In genomic region chr13:37139356-37139755, GRCh38 we compare ENCODE assay signal across 29 cellular contexts. TPM values are rescaled to one million over a fixed set of nuclear protein-coding genes. Genes with fewer than 3 reads are reported as not detected.
DNase-seq lines count a peak whose midpoint lies in the region; ATAC-seq and TF ChIP-seq lines count a peak whose summit lies in the region.
"Had no signal": no experiment of that assay in that cellular context is flagged by ENCODE, and none has a peak within 500 bp of the region (broad histone marks: within the 10 kb centered on the region; RNA-seq: fewer than 3 reads in every experiment).

No MANE protein-coding gene starts in this region.

- H3K27ac ChIP-seq in coronary artery: peak overlapping the region in 1 of 2 donors; percentile 5
- H3K27ac ChIP-seq: 22Rv1, BLaER1, SJSA1 had no signal

- H3K4me1 Mint-ChIP-seq in HFFc6 (ENCODE audit: low read depth): peaks cover 66% of the 10 kb centered on the region
- H3K4me1 Mint-ChIP-seq: CD4-positive, CD25-positive, alpha-beta regulatory T cell had no signal

- ATAC-seq in sciatic nerve (peak; percentile 39), GM21515 (IDR thresholded peaks at IDR 0.05; ENCODE audit: unreplicated experiment) (no peak)
- ATAC-seq: HCT116, HepG2, K562 had no signal

- no peak overlapping the region for H3K4me3 Mint-ChIP-seq in HFFc6
- H3K4me3 Mint-ChIP-seq: CD4-positive, CD25-positive, alpha-beta regulatory T cell had no signal

- H3K9me3 Mint-ChIP-seq in HFFc6: no peaks in the 10 kb centered on the region

- H3K27ac Mint-ChIP-seq in HFFc6: peak overlapping the region; percentile 30; the same call in 1 of the 2 replicates
- H3K27ac Mint-ChIP-seq: CD4-positive, CD25-positive, alpha-beta regulatory T cell had no signal

- no peaks in the 10 kb centered on the region for H3K27me3 Mint-ChIP-seq in HFFc6 (ENCODE audit: insufficient read depth)
- H3K27me3 Mint-ChIP-seq: CD4-positive, CD25-positive, alpha-beta regulatory T cell had no signal

- TF ChIP-seq CTCF in HFFc6 (IDR thresholded peaks at IDR 0.05): no peak
- TF ChIP-seq CTCF in fibroblast of mammary gland (conservative IDR thresholded peaks at IDR 0.05; ENCODE audit: control insufficient read depth, insufficient read depth, low read depth, low read length): no peak
- no peak for TF ChIP-seq CTCF in coronary artery (IDR thresholded peaks at IDR 0.05)

- intact Hi-C loops in sciatic nerve (cut with DNase I): no loop called here

- H3K4me3 ChIP-seq in fibroblast of mammary gland (ENCODE audit: control insufficient read depth, low read depth, low read length) (no peak overlapping the region), coronary artery (no peak overlapping the region)
- H3K4me3 ChIP-seq: BLaER1, K562, SJSA1 had no signal

- DNase-seq in AG08395 (ENCODE audit: low spot score) (peak; percentile 35), HFFc6 (no peak), fibroblast of mammary gland (ENCODE audit: low read depth) (peak; percentile 39), sciatic nerve (ENCODE audit: low spot score) (no peak), GM19238 (ENCODE audit: insufficient read length, low spot score) (no peak), coronary artery (ENCODE audit: low spot score) (no peak)
- DNase-seq: CD4-positive, CD25-positive, alpha-beta regulatory T cell; DMS153; DND-41; Kasumi-1; MV-4-11; NCI-H1105; NCI-H1436 treated with DMSO at 0.1 percent for 48 hours; NCI-H1930; NCI-H2107; NCI-H446; NCI-H526; Right ventricle myocardium superior; RPMI8226 had no signal

- H3K36me3 Mint-ChIP-seq in HFFc6 (ENCODE audit: low read depth): no peaks in the 10 kb centered on the region
- H3K36me3 Mint-ChIP-seq: CD4-positive, CD25-positive, alpha-beta regulatory T cell had no signal

RNA-seq across cellular contexts. Expression of gene CSNK1A1L, which starts 33.9 kb away (rescaled TPM):
- total RNA-seq in HFFc6 (2021; fragmentation: NEBNext Ultra II Directional; extraction: Animal tissue kit (Norgen Biotek cat#: 25700)): not detected
- total RNA-seq in sciatic nerve: not detected
- total RNA-seq: CD4-positive, CD25-positive, alpha-beta regulatory T cell; H1; HepG2; HT1080; K562; MCF 10A; Right ventricle myocardium superior; SJSA1 had no signal

Comparison
In these comparisons a context has a peak if more than half of its experiments do, and no peak if none do; other contexts are left out.
1. DNase-seq: peak in AG08395 (single experiment) and fibroblast of mammary gland (single experiment); none in HFFc6 (single experiment), sciatic nerve (single experiment), GM19238 (single experiment) and coronary artery (single experiment).